Comparison of ENCODE assay signal across 10 cellular contexts in genomic region chr17:42623732-42624596, GRCh38. TPM values are rescaled to one million over a fixed set of nuclear protein-coding genes. Genes with fewer than 3 reads are reported as not detected.
DNase-seq lines count a peak whose midpoint lies in the region; ATAC-seq and TF ChIP-seq lines count a peak whose summit lies in the region.
"Had no signal": no experiment of that assay in that cellular context is flagged by ENCODE, and none has a peak within 500 bp of the region (broad histone marks: within the 10 kb centered on the region; RNA-seq: fewer than 3 reads in every experiment).

No MANE protein-coding gene starts in this region.

- intact Hi-C loops in right cardiac atrium (cut with DNase I) (no loop called here), head of caudate nucleus (cut with DNase I) (no loop called here)

- H3K9me3 ChIP-seq in right cardiac atrium (ENCODE audit: control insufficient read depth, low read length), result no peaks in the 10 kb centered on the region

- peak; percentile 85 for DNase-seq in SW480 (ENCODE audit: low spot score)
- peak in 1 of 3 donors; percentile 16 for DNase-seq in right cardiac atrium
- DNase-seq in head of caudate nucleus, result no peak
- no peak for DNase-seq in activated effector memory CD4-positive, alpha-beta T cell treated with anti-CD3 and anti-CD28 coated beads, Interleukin-2, amount 50 U/mL, for 16 hours
- no peak for DNase-seq in GM19238 (ENCODE audit: insufficient read length, low spot score)
- DNase-seq: activated CD4-positive, alpha-beta T cell treated with anti-CD3 and anti-CD28 coated beads, Interleukin-2, amount 50 U/mL, for 4 hours; aorta had no signal

- no peak for TF ChIP-seq CTCF in C4-2B (conservative IDR thresholded peaks at IDR 0.05)

- TF ChIP-seq EP300 in Ishikawa (IDR thresholded peaks at IDR 0.05; ENCODE audit: borderline replicate concordance), result peak; percentile 85

- H3K27me3 ChIP-seq in right cardiac atrium (ENCODE audit: control insufficient read depth, insufficient read depth), result no peaks in the 10 kb centered on the region

- no peak overlapping the region for H3K4me3 ChIP-seq in right cardiac atrium (ENCODE audit: low read length)

- WGBS in right cardiac atrium, result 80% methylated on average over 7 of the region's 7 CpGs

- peak overlapping the region; percentile 37 for H3K27ac ChIP-seq in C4-2B
- H3K27ac ChIP-seq in right cardiac atrium (ENCODE audit: low read length), result no peak overlapping the region

- no peaks in the 10 kb centered on the region for H3K4me1 ChIP-seq in right cardiac atrium (ENCODE audit: control insufficient read depth, insufficient read depth, low read length)

- no peak for TF ChIP-seq RAD21 in Ishikawa (IDR thresholded peaks at IDR 0.05; ENCODE audit: low read depth)

- ATAC-seq in right cardiac atrium (peak; percentile 43 to 75), GM18868 (IDR thresholded peaks at IDR 0.05; ENCODE audit: unreplicated experiment) (no peak)

TF ChIP-seq in Ishikawa, 13 proteins besides CTCF, POLR2A, EP300 and RAD21:
- TF ChIP-seq ZBTB7A (IDR thresholded peaks at IDR 0.05; ENCODE audit: low read depth) (no peak), CREB1 (IDR thresholded peaks at IDR 0.05; ENCODE audit: low read depth) (no peak), TAF1 (IDR thresholded peaks at IDR 0.05; ENCODE audit: low read depth) (no peak), TCF12 (IDR thresholded peaks at IDR 0.05; ENCODE audit: low read depth) (peak; percentile 84), FOXM1 (IDR thresholded peaks at IDR 0.05; ENCODE audit: borderline replicate concordance, low read depth) (peak; percentile 63; the same call in 1 of the 2 replicates), EGR1 (IDR thresholded peaks at IDR 0.05) (no peak), YY1 (IDR thresholded peaks at IDR 0.05; ENCODE audit: low read depth) (no peak), NFIC (IDR thresholded peaks at IDR 0.05) (peak; percentile 89), REST (IDR thresholded peaks at IDR 0.05; ENCODE audit: low read depth) (no peak), TEAD4 (IDR thresholded peaks at IDR 0.05) (peak; percentile 73; the same call in 1 of the 2 replicates)
- TF ChIP-seq, protein P1, sequence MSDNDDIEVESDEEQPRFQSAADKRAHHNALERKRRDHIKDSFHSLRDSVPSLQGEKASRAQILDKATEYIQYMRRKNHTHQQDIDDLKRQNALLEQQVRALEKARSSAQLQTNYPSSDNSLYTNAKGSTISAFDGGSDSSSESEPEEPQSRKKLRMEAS (IDR thresholded peaks at IDR 0.05), result 0 out of 2 replicates have a peak, but pooled peaks have one; percentile 45
- TF ChIP-seq, protein P2, sequence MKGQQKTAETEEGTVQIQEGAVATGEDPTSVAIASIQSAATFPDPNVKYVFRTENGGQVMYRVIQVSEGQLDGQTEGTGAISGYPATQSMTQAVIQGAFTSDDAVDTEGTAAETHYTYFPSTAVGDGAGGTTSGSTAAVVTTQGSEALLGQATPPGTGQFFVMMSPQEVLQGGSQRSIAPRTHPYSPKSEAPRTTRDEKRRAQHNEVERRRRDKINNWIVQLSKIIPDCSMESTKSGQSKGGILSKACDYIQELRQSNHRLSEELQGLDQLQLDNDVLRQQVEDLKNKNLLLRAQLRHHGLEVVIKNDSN (IDR thresholded peaks at IDR 0.05), result 0 out of 2 replicates have a peak, but pooled peaks have one; percentile 15
TF ChIP-seq in Ishikawa: peak in this region for 6.

RNA-seq across cellular contexts. Expression of gene TUBG1, which starts 14.5 kb away (rescaled TPM):
- 10 to 100 TPM; 34.3 to 60.7 (median 46.0) TPM for total RNA-seq in right cardiac atrium
- polyA plus RNA-seq in right cardiac atrium, result 48.9 TPM

RNA-seq across cellular contexts. Expression of gene RETREG3, which starts 14.8 kb away (rescaled TPM):
- 10 to 100 TPM; 23.9 to 27.0 (median 25.5) TPM for total RNA-seq in right cardiac atrium
- polyA plus RNA-seq in right cardiac atrium, result 13.0 TPM

RNA-seq across cellular contexts. Expression of gene TUBG2, which starts 35.1 kb away (rescaled TPM):
- 10 to 100 TPM; 11.6 to 21.3 (median 18.4) TPM for total RNA-seq in right cardiac atrium
- 19.8 TPM for polyA plus RNA-seq in right cardiac atrium

RNA-seq across cellular contexts. Expression of gene PSMC3IP, which starts 46.4 kb away (rescaled TPM):
- 1 to 10 TPM; 1.4 to 3.3 (median 2.5) TPM for total RNA-seq in right cardiac atrium
- 2.2 TPM for polyA plus RNA-seq in right cardiac atrium

RNA-seq across cellular contexts. Expression of gene PLEKHH3, which starts 52.8 kb away (rescaled TPM):
- 10 to 100 TPM; 14.4 to 30.8 (median 23.9) TPM for total RNA-seq in right cardiac atrium
- polyA plus RNA-seq in right cardiac atrium, result 23.0 TPM
